1 cellular context compared by ENCODE assay signal in the genomic region with DNA sequence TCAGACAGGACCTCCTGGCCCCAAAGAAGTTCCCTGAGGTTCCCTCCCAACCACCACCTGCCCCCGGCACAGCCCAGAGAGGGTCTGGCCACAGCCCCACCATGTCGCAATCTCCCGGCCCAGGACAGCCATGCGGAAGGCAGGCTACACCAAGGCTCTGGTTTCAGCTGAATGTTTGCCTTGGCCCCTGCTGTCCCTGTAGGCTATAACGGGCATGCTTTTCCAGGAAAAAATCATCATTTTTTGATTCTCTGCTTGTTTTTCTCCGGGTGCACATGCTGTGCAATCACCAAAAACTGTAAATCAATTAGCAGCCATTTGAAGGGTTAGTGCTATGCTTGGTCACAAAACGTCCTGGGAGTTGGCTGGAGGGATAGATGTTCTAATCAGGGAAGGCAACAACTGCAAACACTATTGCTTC.
TF ChIP-seq lines count a peak whose summit lies in the region.

No MANE protein-coding gene starts in this region.

TF ChIP-seq in H1, 55 proteins besides CTCF, POLR2A, EP300 and RAD21:
- TF ChIP-seq CEBPB (IDR thresholded peaks at IDR 0.05; ENCODE audit: low read depth, low read length) (peak; percentile 80), KDM4A (IDR thresholded peaks at IDR 0.05; ENCODE audit: low read depth, low read length, severe bottlenecking) (no peak)
TF ChIP-seq in H1: peak in this region for 1.
